ENCODE assay signal across 8 cellular contexts in genomic region chr16:70778901-70779309, GRCh38. TPM values are rescaled to one million over a fixed set of nuclear protein-coding genes. Genes with fewer than 3 reads are reported as not detected.
A peak's percentile ranks its signal among the peaks of the same experiment; 100 is the strongest.
DNase-seq lines count a peak whose midpoint lies in the region; ATAC-seq and TF ChIP-seq lines count a peak whose summit lies in the region.

No MANE protein-coding gene starts in this region.

- peak overlapping the region; percentile 0 for H3K4me2 ChIP-seq in osteoblast (ENCODE audit: insufficient read depth, low read length)

- intact Hi-C loops in activated naive CD4-positive, alpha-beta T cell treated with anti-CD3 and anti-CD28 coated beads for 36 hours (cut with micrococcal nuclease): loop anchor here (10.0 kb wide), 1 partner anchor 614 kb away; no protein-coding TSS in a partner anchor

- H3K9me3 ChIP-seq in osteoblast (ENCODE audit: low read depth, low read length) (no peaks in the 10 kb centered on the region), WERI-Rb-1 (ENCODE audit: severe bottlenecking) (no peaks in the 10 kb centered on the region)

- peaks cover 5% of the 10 kb centered on the region for H3K79me2 ChIP-seq in osteoblast (ENCODE audit: insufficient read depth, low read length)

- H3K27me3 ChIP-seq in osteoblast (ENCODE audit: insufficient read depth, low read length) (no peaks in the 10 kb centered on the region), WERI-Rb-1 (ENCODE audit: insufficient read depth, low read depth, severe bottlenecking) (no peaks in the 10 kb centered on the region)

- DNase-seq in ELF-1 (ENCODE audit: low read depth, low spot score): peak; percentile 95
- peak; percentile 1 for DNase-seq in NCI-H774 (lab: John Stamatoyannopoulos, UW)
- peak; percentile 71 for DNase-seq in epidermal melanocyte (ENCODE audit: insufficient read length, low spot score)
- DNase-seq in osteoblast (ENCODE audit: insufficient read length, low spot score, missing footprints): peak; percentile 96
- no peak for DNase-seq in WERI-Rb-1
- no peak for DNase-seq in activated naive CD4-positive, alpha-beta T cell treated with anti-CD3 and anti-CD28 coated beads for 36 hours

- CTCF ChIA-PET in activated naive CD4-positive, alpha-beta T cell treated with anti-CD3 and anti-CD28 coated beads for 36 hours (lab: Charles Lee): interaction anchor here (0.7 to 1.6 kb wide), 2 partner anchors 8 to 49 kb away, joined by 3 to 12 read pairs; no protein-coding TSS in a partner anchor

- no peak overlapping the region for H3K4me3 Mint-ChIP-seq in activated naive CD4-positive, alpha-beta T cell treated with anti-CD3 and anti-CD28 coated beads for 36 hours

- TF ChIP-seq CTCF in osteoblast (IDR thresholded peaks at IDR 0.05; ENCODE audit: extremely low read depth, low read depth, low read length) (no peak), WERI-Rb-1 (IDR thresholded peaks at IDR 0.05; ENCODE audit: low read depth, low read length) (no peak)

- H3K27me3 Mint-ChIP-seq in activated naive CD4-positive, alpha-beta T cell treated with anti-CD3 and anti-CD28 coated beads for 36 hours (ENCODE audit: low read depth): no peaks in the 10 kb centered on the region

- peaks cover 34% of the 10 kb centered on the region for H3K36me3 Mint-ChIP-seq in activated naive CD4-positive, alpha-beta T cell treated with anti-CD3 and anti-CD28 coated beads for 36 hours (ENCODE audit: low read depth)

- H3K4me1 Mint-ChIP-seq in activated naive CD4-positive, alpha-beta T cell treated with anti-CD3 and anti-CD28 coated beads for 36 hours (ENCODE audit: low read depth): no peaks in the 10 kb centered on the region

- TF ChIP-seq POLR2A in GM18505 (IDR thresholded peaks at IDR 0.05; ENCODE audit: borderline replicate concordance, extremely low read depth, insufficient read depth, insufficient read length): no peak

- H3K36me3 ChIP-seq in osteoblast (ENCODE audit: insufficient read depth, low read length): peaks cover 37% of the 10 kb centered on the region
- H3K36me3 ChIP-seq in WERI-Rb-1: peaks cover 68% of the 10 kb centered on the region

- H3K27ac ChIP-seq in osteoblast (ENCODE audit: low read depth, low read length): no peak overlapping the region
- H3K27ac ChIP-seq in WERI-Rb-1: no peak overlapping the region

- H4K20me1 ChIP-seq in osteoblast (ENCODE audit: insufficient read depth, low read length): no peaks in the 10 kb centered on the region

- no peak overlapping the region for H2AFZ ChIP-seq in osteoblast (ENCODE audit: low read length)

- no peaks in the 10 kb centered on the region for H3K9me3 Mint-ChIP-seq in activated naive CD4-positive, alpha-beta T cell treated with anti-CD3 and anti-CD28 coated beads for 36 hours

- ATAC-seq in HG03521 (IDR thresholded peaks at IDR 0.05; ENCODE audit: unreplicated experiment): no peak
- no peak for ATAC-seq in GM18505 (IDR thresholded peaks at IDR 0.05; ENCODE audit: unreplicated experiment)

- H3K4me3 ChIP-seq in osteoblast (ENCODE audit: insufficient read depth, low read length): no peak overlapping the region
- H3K4me3 ChIP-seq in WERI-Rb-1 (ENCODE audit: low read depth, low read length): no peak overlapping the region

- peaks cover 10% of the 10 kb centered on the region for H3K4me1 ChIP-seq in osteoblast (ENCODE audit: insufficient read depth, low read length)

- no peak overlapping the region for H3K27ac Mint-ChIP-seq in activated naive CD4-positive, alpha-beta T cell treated with anti-CD3 and anti-CD28 coated beads for 36 hours

RNA-seq across cellular contexts. Expression of gene VAC14, which starts 22.1 kb away (rescaled TPM):
- total RNA-seq in osteoblast: 72.7 and 83.7 TPM in 2 replicates
- 10 to 100 TPM; 19.6 to 20.6 TPM for total RNA-seq in activated naive CD4-positive, alpha-beta T cell treated with anti-CD3 and anti-CD28 coated beads for 36 hours

Comparison
In these comparisons a context has a peak if more than half of its experiments do, and no peak if none do; other contexts are left out.
1. DNase-seq: peak in ELF-1 (single experiment), NCI-H774 (single experiment), epidermal melanocyte (single experiment) and osteoblast (single experiment); none in WERI-Rb-1 (single experiment) and activated naive CD4-positive, alpha-beta T cell treated with anti-CD3 and anti-CD28 coated beads for 36 hours (single experiment).